In the genomic region with DNA sequence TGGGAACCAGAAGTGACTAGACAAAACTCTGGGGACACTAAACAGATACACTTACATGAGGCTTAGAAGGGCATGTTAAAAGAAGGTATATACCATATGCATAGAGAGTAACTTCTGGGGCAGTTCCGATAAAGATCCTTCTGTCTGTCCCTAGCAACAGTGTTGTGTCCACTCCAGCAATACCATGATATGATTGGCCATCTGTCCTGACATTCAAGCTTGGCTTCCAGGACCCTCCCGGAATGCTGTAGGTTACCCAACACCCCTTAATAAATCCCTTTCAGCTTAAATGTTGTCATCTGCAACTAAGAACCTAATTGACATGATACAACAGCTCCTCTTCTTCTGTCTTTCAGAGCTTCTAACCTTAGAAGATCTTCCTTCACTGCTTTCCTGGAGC, we compare ENCODE assay signal across 28 cellular contexts.
"Had no signal": no experiment of that assay in that cellular context is flagged by ENCODE, and none has a peak within 500 bp of the region (broad histone marks: within the 10 kb centered on the region; RNA-seq: fewer than 3 reads in every experiment).

No MANE protein-coding gene starts in this region.

- H3K36me3 ChIP-seq: left ventricle myocardium inferior, pancreas, prostate gland, stomach, thyroid gland, transverse colon, upper lobe of left lung, vagina had no signal

- H3K27me3 ChIP-seq: pancreas, stomach, testis, thyroid gland, transverse colon, upper lobe of left lung, vagina had no signal

- H3K4me1 Mint-ChIP-seq: mesothelial cell of epicardium; naive B cell; natural killer cell; stimulated activated naive B cell treated with anti-CD40 and anti-IgM and Interleukin-4, amounts not matched to agents 10 μg/mL and 1 μg/mL and 100 μg/mL, for 72 hours had no signal

- H3K9me3 Mint-ChIP-seq: mesothelial cell of epicardium; naive B cell; natural killer cell; stimulated activated naive B cell treated with anti-CD40 and anti-IgM and Interleukin-4, amounts not matched to agents 10 μg/mL and 1 μg/mL and 100 μg/mL, for 72 hours had no signal

- H3K36me3 Mint-ChIP-seq: mesothelial cell of epicardium; naive B cell; natural killer cell; stimulated activated naive B cell treated with anti-CD40 and anti-IgM and Interleukin-4, amounts not matched to agents 10 μg/mL and 1 μg/mL and 100 μg/mL, for 72 hours had no signal

- H3K27ac ChIP-seq: left ventricle myocardium inferior, pancreas, prostate gland, skin epidermis, stomach, testis, thyroid gland, transverse colon, upper lobe of left lung, vagina had no signal

- H3K4me1 ChIP-seq: left ventricle myocardium inferior, pancreas, prostate gland, stomach, testis, thyroid gland, transverse colon, upper lobe of left lung, vagina had no signal

- H3K9me3 ChIP-seq: left ventricle myocardium inferior, pancreas, prostate gland, stomach, testis, thyroid gland, transverse colon, upper lobe of left lung, vagina had no signal

- H3K4me3 Mint-ChIP-seq: mesothelial cell of epicardium; naive B cell; natural killer cell; stimulated activated naive B cell treated with anti-CD40 and anti-IgM and Interleukin-4, amounts not matched to agents 10 μg/mL and 1 μg/mL and 100 μg/mL, for 72 hours had no signal

- DNase-seq: hypothalamus; islet precursor cell; left ventricle myocardium inferior; mesendoderm; naive B cell; natural killer cell; nucleus accumbens; pancreas; posterior cingulate gyrus; retina; right cardiac atrium; stimulated activated CD4-positive, alpha-beta T cell treated with anti-CD3 and anti-CD28 coated beads, Interleukin-12 subunit alpha, Interleukin-12 subunit beta, amount 100 ng/mL, for 4 hours; stimulated activated CD4-positive, alpha-beta T cell treated with anti-CD3 and anti-CD28 coated beads, Interleukin-15, amount 100 ng/mL, for 24 hours; stimulated activated CD4-positive, alpha-beta T cell treated with anti-CD3 and anti-CD28 coated beads, Interleukin-2, amount 100 ng/mL, for 24 hours; stimulated activated CD4-positive, alpha-beta T cell treated with anti-CD3 and anti-CD28 coated beads, Interleukin-4, amount 100 ng/mL, for 1 hour; stimulated activated naive B cell treated with anti-CD40 and anti-IgM and Interleukin-4, amounts not matched to agents 10 μg/mL and 1 μg/mL and 100 μg/mL, for 72 hours; stimulated activated naive CD8-positive, alpha-beta T cell treated with anti-CD3 and anti-CD28 coated beads, Interleukin-15, Interleukin-2, amounts not matched to agents 100 U/mL and 50 U/mL, for 24 hours; stomach; testis; thyroid gland; transverse colon; upper lobe of left lung had no signal

- H3K27ac Mint-ChIP-seq: mesothelial cell of epicardium; naive B cell; natural killer cell; stimulated activated naive B cell treated with anti-CD40 and anti-IgM and Interleukin-4, amounts not matched to agents 10 μg/mL and 1 μg/mL and 100 μg/mL, for 72 hours had no signal

- ATAC-seq: natural killer cell; pancreas; right cardiac atrium; sciatic nerve; stimulated activated naive B cell treated with anti-CD40 and anti-IgM and Interleukin-4, amounts not matched to agents 10 μg/mL and 1 μg/mL and 100 μg/mL, for 72 hours; stimulated activated naive CD8-positive, alpha-beta T cell treated with anti-CD3 and anti-CD28 coated beads, Interleukin-15, Interleukin-2, amounts not matched to agents 100 U/mL and 50 U/mL, for 24 hours had no signal

- H3K4me3 ChIP-seq: left ventricle myocardium inferior, lung, pancreas, prostate gland, skin epidermis, stomach, testis, thyroid gland, transverse colon, upper lobe of left lung, vagina had no signal
